26 cellular contexts compared by ENCODE assay signal in genomic region chr9:136169495-136169894, GRCh38. TPM values are rescaled to one million over a fixed set of nuclear protein-coding genes. Genes with fewer than 3 reads are reported as not detected.
"Had no signal": no experiment of that assay in that cellular context is flagged by ENCODE, and none has a peak within 500 bp of the region (broad histone marks: within the 10 kb centered on the region; RNA-seq: fewer than 3 reads in every experiment).

No MANE protein-coding gene starts in this region.

- H3K36me3 ChIP-seq: brain microvascular endothelial cell, gastroesophageal sphincter, right atrium auricular region, spleen, tibial nerve had no signal

- DNase-seq: amniotic stem cell, brain microvascular endothelial cell, cortex of kidney, mesendoderm, T1000 had no signal

- H3K27ac ChIP-seq: brain microvascular endothelial cell, gastroesophageal sphincter, parathyroid adenoma, right atrium auricular region, spleen, tibial nerve had no signal

- H3K4me1 Mint-ChIP-seq: activated CD4-positive, alpha-beta memory T cell treated with anti-CD3 and anti-CD28 coated beads, Interleukin-2, amount 10 ng/mL, durations not matched to agents 7 days and 5 days; activated CD4-positive, alpha-beta T cell treated with anti-CD3 and anti-CD28 coated beads, Interleukin-2, amount 10 ng/mL, durations not matched to agents 7 days and 5 days had no signal

- H2AFZ ChIP-seq: parathyroid adenoma had no signal

- H3K9me3 Mint-ChIP-seq: activated CD4-positive, alpha-beta T cell treated with anti-CD3 and anti-CD28 coated beads, Interleukin-2, amount 10 ng/mL, durations not matched to agents 7 days and 5 days; activated T-cell treated with anti-CD3 and anti-CD28 coated beads, Interleukin-2, amount 50 U/mL, for 4 hours; activated T-helper 17 cell treated with anti-CD3 and anti-CD28 coated beads, Interleukin-2, amount 50 U/mL, for 72 hours; effector memory CD8-positive, alpha-beta T cell; natural killer cell treated with Interleukin-12 subunit alpha and Interleukin-12 subunit beta and Interleukin-15 and Interleukin-18, amount 100 ng/mL, for 72 hours had no signal

- H3K79me2 ChIP-seq: parathyroid adenoma had no signal

- H3K27me3 Mint-ChIP-seq: activated CD4-positive, alpha-beta T cell treated with anti-CD3 and anti-CD28 coated beads, Interleukin-2, amount 10 ng/mL, durations not matched to agents 7 days and 5 days had no signal

- ATAC-seq: gastroesophageal sphincter had no signal

- H3K27ac Mint-ChIP-seq: activated CD4-positive, alpha-beta memory T cell treated with anti-CD3 and anti-CD28 coated beads, Interleukin-2, amount 10 ng/mL, durations not matched to agents 7 days and 5 days; activated CD4-positive, alpha-beta T cell treated with anti-CD3 and anti-CD28 coated beads, Interleukin-2, amount 10 ng/mL, durations not matched to agents 7 days and 5 days; activated T-helper 17 cell treated with anti-CD3 and anti-CD28 coated beads, Interleukin-2, amount 50 U/mL, for 72 hours; effector memory CD8-positive, alpha-beta T cell; natural killer cell treated with Interleukin-12 subunit alpha and Interleukin-12 subunit beta and Interleukin-15 and Interleukin-18, amount 100 ng/mL, for 72 hours; T-helper 1 cell treated with Interleukin-12 subunit alpha and Interleukin-12 subunit beta and Interleukin-4 antibody, amounts not matched to agents 30 μg/mL and 1 μg/mL, for 36 hours; WTC11 had no signal

- H3K4me3 ChIP-seq: gastroesophageal sphincter, lung, mucosa of descending colon, right atrium auricular region, spleen, tibial nerve had no signal

- H3K4me3 Mint-ChIP-seq: activated CD4-positive, alpha-beta memory T cell treated with anti-CD3 and anti-CD28 coated beads, Interleukin-2, amount 10 ng/mL, durations not matched to agents 7 days and 5 days; activated CD4-positive, alpha-beta T cell treated with anti-CD3 and anti-CD28 coated beads, Interleukin-2, amount 10 ng/mL, durations not matched to agents 7 days and 5 days; activated T-cell treated with anti-CD3 and anti-CD28 coated beads, Interleukin-2, amount 50 U/mL, for 4 hours; activated T-helper 17 cell treated with anti-CD3 and anti-CD28 coated beads, Interleukin-2, amount 50 U/mL, for 72 hours; effector memory CD8-positive, alpha-beta T cell; natural killer cell treated with Interleukin-12 subunit alpha and Interleukin-12 subunit beta and Interleukin-15 and Interleukin-18, amount 100 ng/mL, for 72 hours; T-helper 1 cell treated with Interleukin-12 subunit alpha and Interleukin-12 subunit beta and Interleukin-4 antibody, amounts not matched to agents 30 μg/mL and 1 μg/mL, for 36 hours; WTC11 had no signal

- H3K9ac ChIP-seq: parathyroid adenoma had no signal

- H3K9me3 ChIP-seq: mucosa of descending colon, right atrium auricular region, spleen had no signal

- H3K36me3 Mint-ChIP-seq: natural killer cell treated with Interleukin-12 subunit alpha and Interleukin-12 subunit beta and Interleukin-15 and Interleukin-18, amount 100 ng/mL, for 72 hours; WTC11 had no signal

- H3K4me1 ChIP-seq: gastroesophageal sphincter, parathyroid adenoma, right atrium auricular region, tibial nerve had no signal

- H3K27me3 ChIP-seq: right atrium auricular region had no signal

RNA-seq across cellular contexts. Expression of gene LHX3, which starts 35.4 kb away (rescaled TPM):
- total RNA-seq: activated CD4-positive, alpha-beta T cell treated with anti-CD3 and anti-CD28 coated beads, Interleukin-2, amount 10 ng/mL, durations not matched to agents 7 days and 5 days; astrocyte; chondrocyte; gastroesophageal sphincter; kidney epithelial cell; left lobe of liver; lung; mucosa of descending colon; myocyte; pulmonary artery endothelial cell; spleen; tibial nerve; WTC11 had no signal
- polyA plus RNA-seq: lung, spleen had no signal
